Comparison of ENCODE assay signal across 8 cellular contexts in the genomic region with DNA sequence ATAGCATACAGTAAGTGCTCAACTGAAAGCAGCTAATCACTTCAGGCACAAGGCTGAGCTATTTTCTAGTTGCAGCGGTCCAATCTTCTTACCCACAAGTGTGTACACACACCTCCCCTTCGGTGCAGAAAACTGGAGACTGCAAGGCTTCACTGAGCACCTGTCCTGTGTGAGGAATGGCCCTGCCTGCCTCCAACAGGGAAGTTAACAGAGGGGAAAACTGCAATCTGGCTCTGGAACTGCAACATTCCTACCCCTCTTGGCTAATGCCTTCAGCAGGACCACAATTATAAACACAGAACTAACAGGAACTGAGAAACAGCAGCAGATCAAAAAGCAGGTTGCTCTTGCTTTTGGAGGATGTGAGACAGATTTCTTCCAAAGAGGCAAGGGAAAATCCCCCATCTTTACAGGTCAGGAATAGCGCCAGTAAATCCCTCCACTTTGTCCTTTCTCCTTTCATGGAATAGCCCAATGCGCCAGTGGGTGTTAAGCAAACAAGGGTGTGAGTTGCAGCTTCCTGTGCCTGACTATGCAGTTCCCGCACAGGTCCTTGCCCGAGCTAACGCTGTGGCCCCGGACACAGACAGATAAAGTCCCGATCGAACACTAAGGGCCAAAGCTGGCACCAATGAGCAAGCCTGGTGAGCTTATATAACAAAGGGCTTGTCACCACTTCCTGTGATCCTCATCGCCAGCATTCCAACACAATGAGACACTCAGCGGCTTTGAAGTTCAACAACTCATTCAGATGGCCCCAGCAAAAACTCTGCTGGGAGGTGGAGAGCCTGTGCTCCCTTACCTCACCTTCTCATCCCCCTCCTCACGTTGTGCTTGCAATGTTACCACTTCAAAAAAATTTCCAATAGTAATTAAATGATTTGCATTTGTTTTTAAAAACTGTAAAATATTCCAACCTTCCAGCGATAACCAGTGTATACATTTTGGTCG. TPM values are rescaled to one million over a fixed set of nuclear protein-coding genes. Genes with fewer than 3 reads are reported as not detected.
DNase-seq lines count a peak whose midpoint lies in the region; ATAC-seq and TF ChIP-seq lines count a peak whose summit lies in the region.

No MANE protein-coding gene starts in this region.

- peaks cover 7% of the 10 kb centered on the region for H3K36me3 ChIP-seq in IMR-90 (ENCODE audit: control insufficient read depth, insufficient read depth, low read length)
- no peaks in the 10 kb centered on the region for H3K36me3 ChIP-seq in adrenal gland (replicated peaks in 1 of 2)
- no peaks in the 10 kb centered on the region for H3K36me3 ChIP-seq in left ventricle myocardium inferior

- TF ChIP-seq CTCF in IMR-90 (conservative IDR thresholded peaks at IDR 0.05; ENCODE audit: low read depth, low read length) (no peak), adrenal gland (IDR thresholded peaks at IDR 0.05) (no peak), left ventricle myocardium inferior (IDR thresholded peaks at IDR 0.05; ENCODE audit: borderline replicate concordance) (no peak), progenitor cell of endocrine pancreas (IDR thresholded peaks at IDR 0.05; ENCODE audit: unreplicated experiment) (no peak)

- peaks cover 5% of the 10 kb centered on the region for H3K36me3 Mint-ChIP-seq in progenitor cell of endocrine pancreas (ENCODE audit: insufficient read depth)

- H2BK5ac ChIP-seq in IMR-90 (ENCODE audit: low read depth, low read length, poor library complexity, severe bottlenecking): peak overlapping the region; percentile 90

- peak overlapping the region; percentile 58; the same call in 1 of the 3 replicates for H2BK15ac ChIP-seq in IMR-90 (ENCODE audit: low read depth, low read length)

- peak overlapping the region; percentile 87 for H2BK120ac ChIP-seq in IMR-90 (ENCODE audit: low read depth, low read length)

- H3K4me1 Mint-ChIP-seq in progenitor cell of endocrine pancreas (ENCODE audit: low read depth): peaks cover 57% of the 10 kb centered on the region

- dilution Hi-C loops in IMR-90 (cut with HindIII; ENCODE audit: low sequenced_read_pairs, unreplicated experiment): no loop called here

- peaks cover 31 to 91% of the 10 kb centered on the region in 2 experiments; a peak in 3 of 4 replicates for H3K79me1 ChIP-seq in IMR-90 (ENCODE audit: low read depth in 1 of 2, low read length in 2 of 2)

- peak overlapping the region; percentile 60 for H3K18ac ChIP-seq in IMR-90 (ENCODE audit: low read depth, low read length)

- H3K9me1 ChIP-seq in IMR-90 (ENCODE audit: insufficient read depth, low read length): peaks cover 50% of the 10 kb centered on the region

- intact Hi-C loops in IMR-90 (cut with micrococcal nuclease) (loop anchor here (2.0 kb wide), 1 partner anchor 21 kb away; no protein-coding TSS in a partner anchor), adrenal gland (cut with DNase I) (no loop called here), left ventricle myocardium inferior (cut with micrococcal nuclease) (no loop called here)

- H2AK9ac ChIP-seq in IMR-90 (replicated peaks; ENCODE audit: low read depth, low read length, poor library complexity): peak overlapping the region; percentile 77

- ATAC-seq in IMR-90 (ENCODE audit: low read depth): peak; percentile 72
- no peak for ATAC-seq in HG02759 (IDR thresholded peaks at IDR 0.05; ENCODE audit: unreplicated experiment)
- no peak for ATAC-seq in GM19467 (IDR thresholded peaks at IDR 0.05; ENCODE audit: unreplicated experiment)

- peak; percentile 21; the same call in 1 of the 2 replicates for TF ChIP-seq RAD21 in IMR-90 (IDR thresholded peaks at IDR 0.05; ENCODE audit: low read length)

- H3K27me3 Mint-ChIP-seq in progenitor cell of endocrine pancreas: no peaks in the 10 kb centered on the region

- peak overlapping the region; percentile 60 for H3K4me3 Mint-ChIP-seq in progenitor cell of endocrine pancreas (ENCODE audit: low read depth)

- H2AFZ ChIP-seq in IMR-90 (replicated peaks; ENCODE audit: low read length, poor library complexity): peak overlapping the region; percentile 76

- peak overlapping the region; percentile 20; the same call in 1 of the 2 replicates for H3K4me3 ChIP-seq in IMR-90 (ENCODE audit: insufficient read depth, low read depth, low read length)
- H3K4me3 ChIP-seq in adrenal gland: no peak overlapping the region
- H3K4me3 ChIP-seq in left ventricle myocardium inferior: peak overlapping the region; percentile 42

- H4K8ac ChIP-seq in IMR-90 (ENCODE audit: low read depth in 2 of 2, low read length in 2 of 2): peak overlapping the region; percentile 36 to 88

- peak overlapping the region; percentile 78 for H4K91ac ChIP-seq in IMR-90 (ENCODE audit: insufficient read depth, low read depth, low read length)

- 0% methylated on average over 4 of the region's 15 CpGs; no CpG with 5 or more reads in 1 of the 2 experiments for WGBS in IMR-90 (ENCODE audit: extremely low coverage in 2 of 2, insufficient read length in 1 of 2), 2 experiments
- WGBS in adrenal gland, 4 donors: 43 to 53% (median 48%) methylated on average over 10 to 15 of the region's 15 CpGs

- peak overlapping the region; percentile 97 for H3K27ac Mint-ChIP-seq in progenitor cell of endocrine pancreas

- H4K20me1 ChIP-seq in IMR-90 (ENCODE audit: insufficient read depth, low read length): peaks cover 66% of the 10 kb centered on the region

- TF ChIP-seq POLR2A in IMR-90 (IDR thresholded peaks at IDR 0.05; ENCODE audit: low read depth, low read length): no peak; the same call in 1 of the 2 replicates
- peak in 1 of 2 donors; percentile 79 for TF ChIP-seq POLR2A in adrenal gland (IDR thresholded peaks at IDR 0.05)

- H3K27me3 ChIP-seq in IMR-90 (ENCODE audit: control insufficient read depth, insufficient read depth, low read length) (no peaks in the 10 kb centered on the region), adrenal gland (no peaks in the 10 kb centered on the region), left ventricle myocardium inferior (ENCODE audit: low read depth) (no peaks in the 10 kb centered on the region)

- H3K9ac ChIP-seq in IMR-90 (ENCODE audit: low read depth, low read length): peak overlapping the region; percentile 4; the same call in 1 of the 2 replicates

- peak; percentile 97 for DNase-seq in COLO829 (ENCODE audit: low spot score)
- DNase-seq in IMR-90: peak; percentile 95
- DNase-seq in adrenal gland: peak; percentile 37 to 92 (median 88)
- peak; percentile 63 for DNase-seq in left ventricle myocardium inferior
- DNase-seq in progenitor cell of endocrine pancreas (ENCODE audit: low spot score, unreplicated experiment): no peak
- DNase-seq in NCI-H774 (lab: John Stamatoyannopoulos, UW): no peak

- peak overlapping the region; percentile 92 for H3K56ac ChIP-seq in IMR-90 (ENCODE audit: extremely low read depth, insufficient read depth, low read length)

- H3K9me3 ChIP-seq in IMR-90 (ENCODE audit: control insufficient read depth, insufficient read depth, low read length): no peaks in the 10 kb centered on the region
- H3K9me3 ChIP-seq in adrenal gland (replicated peaks in 1 of 3): no peaks in the 10 kb centered on the region
- no peaks in the 10 kb centered on the region for H3K9me3 ChIP-seq in left ventricle myocardium inferior (replicated peaks)

- H3K4ac ChIP-seq in IMR-90 (ENCODE audit: low read depth, low read length): peak overlapping the region; percentile 87

- in situ Hi-C loops in IMR-90 (cut with MboI; ENCODE audit: low sequenced_read_pairs): no loop called here

- H3K9me3 Mint-ChIP-seq in progenitor cell of endocrine pancreas (ENCODE audit: low read depth): no peaks in the 10 kb centered on the region

- BruUV-seq in IMR-90 (replicated peaks; lab: Mats Ljungman, UMichigan): no TSS peak

- POLR2A ChIA-PET in IMR-90 (lab: Charles Lee; ENCODE audit: unreplicated experiment): interaction anchor here (0.6 to 0.8 kb wide), 2 partner anchors 13 to 95 kb away, joined by 3 to 4 read pairs; no protein-coding TSS in a partner anchor

- H2AK5ac ChIP-seq in IMR-90 (ENCODE audit: low read depth, low read length): peak overlapping the region; percentile 80

- peak overlapping the region; percentile 82 for H3K27ac ChIP-seq in IMR-90 (ENCODE audit: insufficient read depth, low read length)
- H3K27ac ChIP-seq in adrenal gland: peak overlapping the region in 4 of 5 donors; percentile 63 to 93 (median 80)
- peak overlapping the region; percentile 89 for H3K27ac ChIP-seq in left ventricle myocardium inferior (replicated peaks)

- H3K14ac ChIP-seq in IMR-90 (replicated peaks; ENCODE audit: low read depth, low read length): peak overlapping the region; percentile 62

- H3K4me1 ChIP-seq in IMR-90 (ENCODE audit: control insufficient read depth, insufficient read depth, low read length) (peaks cover 25% of the 10 kb centered on the region), adrenal gland (replicated peaks in 1 of 2) (peaks cover 17 to 24% of the 10 kb centered on the region in 2 donors), left ventricle myocardium inferior (peaks cover 81% of the 10 kb centered on the region)

- H4K5ac ChIP-seq in IMR-90 (ENCODE audit: low read depth, low read length): peak overlapping the region; percentile 43

- CTCF ChIA-PET in IMR-90 (lab: Yijun Ruan, JAX): interaction anchor here (0.9 kb wide), 1 partner anchor 86 kb away, joined by 3 read pairs; no protein-coding TSS in a partner anchor

- H3K4me2 ChIP-seq in IMR-90 (ENCODE audit: low read depth, low read length): peak overlapping the region; percentile 72

- H2BK20ac ChIP-seq in IMR-90 (ENCODE audit: low read depth, low read length): peak overlapping the region; percentile 71

- peak overlapping the region; percentile 94 for H3K23ac ChIP-seq in IMR-90 (ENCODE audit: low read depth, low read length)

TF ChIP-seq in IMR-90, 13 proteins besides CTCF, POLR2A, EP300 and RAD21 (continues in another document):
- TF ChIP-seq BHLHE40 (IDR thresholded peaks at IDR 0.05; ENCODE audit: low read depth, low read length): 0 out of 2 replicates have a peak, but pooled peaks have one; percentile 34
- TF ChIP-seq SMC3 (IDR thresholded peaks at IDR 0.05; ENCODE audit: low read depth, low read length): no peak; the same call in 1 of the 2 replicates
- no peak for TF ChIP-seq MAZ (IDR thresholded peaks at IDR 0.05; ENCODE audit: borderline replicate concordance, low read depth, low read length)

RNA-seq across cellular contexts. Expression of gene SHB, which starts 21.5 kb away (rescaled TPM):
- total RNA-seq in IMR-90 (2012; rRNA removed) (6.1 and 7.8 TPM in 2 replicates), adrenal gland (10 to 100 TPM in 6 of 8 donors, 1 to 10 TPM in 2; 5.8 to 21.2 (median 14.2) TPM), left ventricle myocardium inferior (19.4 TPM), progenitor cell of endocrine pancreas (22.5 and 23.9 TPM in 2 replicates)
- polyA plus RNA-seq in IMR-90 (2012; rRNA removed) (20.4 and 22.9 TPM in 2 replicates), adrenal gland (1 to 10 TPM; 6.0 to 7.9 (median 6.8) TPM)
- polyA plus RNA-seq in IMR-90 (2012; cell fraction: cytosol; rRNA removed): 15.8 and 28.1 TPM in 2 replicates
- polyA plus RNA-seq in IMR-90 (2012; cell fraction: nucleus; rRNA removed; ENCODE audit: low replicate concordance): 36.9 and 39.5 TPM in 2 replicates

Comparison
In these comparisons a context has a peak if more than half of its experiments do, and no peak if none do; other contexts are left out.
1. DNase-seq: peak in COLO829 (single experiment), IMR-90 (single experiment), adrenal gland (7 of 7) and left ventricle myocardium inferior (single experiment); none in progenitor cell of endocrine pancreas (single experiment) and NCI-H774 (single experiment).
2. H3K4me3 ChIP-seq: peak in IMR-90 (single experiment) and left ventricle myocardium inferior (single experiment); none in adrenal gland (0 of 4).
3. Peak in every context shown above with its lines, with median percentiles within 50 percentile points of each other: H3K27ac ChIP-seq.